Comparison of ENCODE assay signal across 8 cellular contexts in the genomic region with DNA sequence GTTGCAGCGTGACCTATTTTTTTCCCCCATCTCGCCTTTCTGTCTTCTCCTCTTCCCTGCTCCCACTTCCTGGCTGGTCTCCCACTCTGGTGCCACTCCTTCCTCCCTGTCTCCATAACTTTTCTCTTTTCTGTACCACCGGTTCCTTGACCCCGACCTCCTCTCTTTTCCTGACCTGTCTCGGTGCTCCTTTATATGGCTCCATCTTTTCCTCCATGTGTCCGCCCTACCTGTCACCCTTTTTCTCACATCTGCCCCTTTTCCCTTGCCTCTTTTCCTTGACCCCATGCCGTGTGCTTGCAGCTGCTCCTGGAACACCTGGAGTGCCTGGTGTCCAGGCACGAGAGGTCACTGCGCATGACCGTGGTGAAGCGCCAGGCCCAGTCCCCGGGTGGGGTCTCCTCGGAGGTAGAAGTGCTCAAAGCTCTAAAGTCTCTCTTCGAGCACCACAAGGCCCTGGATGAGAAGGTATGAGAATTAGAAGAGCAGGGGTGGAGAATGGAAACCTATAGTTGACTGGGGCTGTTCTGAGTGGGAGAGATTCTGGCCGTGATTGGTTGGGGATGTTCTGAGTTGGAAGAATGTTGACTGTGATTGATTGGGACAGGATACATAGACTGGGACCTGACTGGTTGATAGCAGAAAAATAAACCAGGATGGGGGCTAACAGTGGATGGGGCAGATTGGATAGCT. TPM values are rescaled to one million over a fixed set of nuclear protein-coding genes. Genes with fewer than 3 reads are reported as not detected.
A peak's percentile ranks its signal among the peaks of the same experiment; 100 is the strongest.
DNase-seq lines count a peak whose midpoint lies in the region; ATAC-seq and TF ChIP-seq lines count a peak whose summit lies in the region.
"Had no signal": no experiment of that assay in that cellular context is flagged by ENCODE, and none has a peak within 500 bp of the region (broad histone marks: within the 10 kb centered on the region; RNA-seq: fewer than 3 reads in every experiment).

No MANE protein-coding gene starts in this region.

- H3K9me3 ChIP-seq in Peyer's patch, result no peaks in the 10 kb centered on the region
- H3K9me3 ChIP-seq in smooth muscle cell (replicated peaks; ENCODE audit: low read depth), result no peaks in the 10 kb centered on the region

- no peaks in the 10 kb centered on the region for H4K20me1 ChIP-seq in smooth muscle cell (ENCODE audit: low read depth)

- 73% methylated on average over 15 of the region's 15 CpGs for WGBS in smooth muscle cell (ENCODE audit: low lambda C conversion rate)

- H3K27ac ChIP-seq in Peyer's patch (peak overlapping the region in 2 of 4 donors; percentile 57 to 84), smooth muscle cell (ENCODE audit: low read depth) (no peak overlapping the region)

- peaks cover 6% of the 10 kb centered on the region for H3K27me3 Mint-ChIP-seq in HFFc6 (ENCODE audit: insufficient read depth)

- no peak for TF ChIP-seq CTCF in HFFc6 (IDR thresholded peaks at IDR 0.05)
- no peak for TF ChIP-seq CTCF in Peyer's patch (IDR thresholded peaks at IDR 0.05)
- TF ChIP-seq CTCF in fibroblast of mammary gland (conservative IDR thresholded peaks at IDR 0.05; ENCODE audit: control insufficient read depth, insufficient read depth, low read depth, low read length), result no peak
- no peak for TF ChIP-seq CTCF in smooth muscle cell (IDR thresholded peaks at IDR 0.05; ENCODE audit: borderline replicate concordance, insufficient read depth, poor library complexity, severe bottlenecking)

- H3F3A ChIP-seq in smooth muscle cell (ENCODE audit: low read depth), result no peaks in the 10 kb centered on the region

- peak overlapping the region; percentile 42 for H2AFZ ChIP-seq in smooth muscle cell (ENCODE audit: low read depth)

- peaks cover 10% of the 10 kb centered on the region for H3K4me1 Mint-ChIP-seq in HFFc6 (ENCODE audit: low read depth)

- H3K36me3 Mint-ChIP-seq in HFFc6 (ENCODE audit: low read depth), result no peaks in the 10 kb centered on the region

- H3K79me2 ChIP-seq in smooth muscle cell (ENCODE audit: low read depth), result no peaks in the 10 kb centered on the region

- no peaks in the 10 kb centered on the region for H3K9me3 Mint-ChIP-seq in HFFc6

- DNase-seq in HFFc6 (no peak), Peyer's patch (no peak), fibroblast of mammary gland (ENCODE audit: low read depth) (no peak), smooth muscle cell (lab: John Stamatoyannopoulos, UW; ENCODE audit: unreplicated experiment) (no peak), NCI-H1417 treated with DMSO at 0.1 percent for 48 hours (lab: John Stamatoyannopoulos, UW) (no peak), NCI-H2107 treated with DMSO at 0.1 percent for 48 hours (lab: John Stamatoyannopoulos, UW; ENCODE audit: unreplicated experiment) (no peak)

- no peak overlapping the region for H3K9ac ChIP-seq in smooth muscle cell (ENCODE audit: low read depth)

- H3K27ac Mint-ChIP-seq in HFFc6, result no peak overlapping the region

- H3K36me3 ChIP-seq in Peyer's patch (no peaks in the 10 kb centered on the region), smooth muscle cell (ENCODE audit: low read depth) (no peaks in the 10 kb centered on the region)

- peak overlapping the region; percentile 82 for H3K4me2 ChIP-seq in smooth muscle cell

- no peak for TF ChIP-seq POLR2A in Peyer's patch (IDR thresholded peaks at IDR 0.05)

- H3K4me3 ChIP-seq in Peyer's patch (peak overlapping the region; percentile 11 to 53 (median 46)), fibroblast of mammary gland (ENCODE audit: control insufficient read depth, low read depth, low read length) (peak overlapping the region; percentile 51), smooth muscle cell (peak overlapping the region; percentile 47)

- H3K4me1 ChIP-seq in Peyer's patch (peaks cover 0 to 29% (median 5%) of the 10 kb centered on the region in 4 donors), smooth muscle cell (ENCODE audit: low read depth) (no peaks in the 10 kb centered on the region)

- H3K27me3 ChIP-seq in Peyer's patch, result no peaks in the 10 kb centered on the region
- H3K27me3 ChIP-seq in smooth muscle cell (ENCODE audit: low read depth), result no peaks in the 10 kb centered on the region

- no peak for ATAC-seq in HG03045 (IDR thresholded peaks at IDR 0.05; ENCODE audit: unreplicated experiment)

- H3K4me3 Mint-ChIP-seq in HFFc6, result peak overlapping the region; percentile 85

RNA-seq across cellular contexts. Expression of gene PPFIA3, which starts 9.3 kb away (rescaled TPM):
- 1 to 10 TPM; 1.9 to 2.4 (median 2.3) TPM for total RNA-seq in HFFc6 (2021; fragmentation: NEBNext Ultra II Directional; extraction: Animal tissue kit (Norgen Biotek cat#: 25700))
- 10 to 100 TPM; 12.7 to 24.8 (median 16.4) TPM for total RNA-seq in Peyer's patch
- total RNA-seq in smooth muscle cell, result 3.2 and 10.9 TPM in 2 replicates
- 16.3 and 20.3 TPM in 2 replicates for polyA plus RNA-seq in smooth muscle cell

RNA-seq across cellular contexts. Expression of gene C19orf73, which starts 9.7 kb away (rescaled TPM):
- total RNA-seq in HFFc6 (2021; fragmentation: NEBNext Ultra II Directional; extraction: Animal tissue kit (Norgen Biotek cat#: 25700)), result 1 to 10 TPM in 1 of 6 experiments, under 1 TPM in 5; 0.60 to 1.1 (median 0.71) TPM
- total RNA-seq in Peyer's patch (1 to 10 TPM in 3 of 4 donors, not detected in 1; 3.6 to 6.1 (median 4.6) TPM), smooth muscle cell (0.54 and 2.9 TPM in 2 replicates)
- polyA plus RNA-seq in smooth muscle cell, result 0.74 and 1.7 TPM in 2 replicates

RNA-seq across cellular contexts. Expression of gene LIN7B, which starts 14.5 kb away (rescaled TPM):
- 10 to 100 TPM in 4 of 6 experiments, 1 to 10 TPM in 2; 9.3 to 12.7 (median 10.2) TPM for total RNA-seq in HFFc6 (2021; fragmentation: NEBNext Ultra II Directional; extraction: Animal tissue kit (Norgen Biotek cat#: 25700))
- total RNA-seq in Peyer's patch, result 10 to 100 TPM in 3 of 4 donors, not detected in 1; 13.5 to 29.4 (median 18.0) TPM
- 11.7 and 16.5 TPM in 2 replicates for total RNA-seq in smooth muscle cell
- polyA plus RNA-seq in smooth muscle cell, result 24.7 and 30.7 TPM in 2 replicates

RNA-seq across cellular contexts. Expression of gene HRC, which starts 26.5 kb away (rescaled TPM):
- not detected for total RNA-seq in HFFc6 (2021; fragmentation: NEBNext Ultra II Directional; extraction: Animal tissue kit (Norgen Biotek cat#: 25700))
- total RNA-seq in Peyer's patch, result under 1 TPM in 3 of 4 donors, not detected in 1; 0.35 to 0.76 (median 0.67) TPM
- total RNA-seq in smooth muscle cell, result 1.1 TPM in 1 of 2 replicates, not detected in the other
- 0.06 and 0.84 TPM in 2 replicates for polyA plus RNA-seq in smooth muscle cell
- total RNA-seq: fibroblast of lung had no signal

RNA-seq across cellular contexts. Expression of gene TRPM4, which starts 28.9 kb away (rescaled TPM):
- total RNA-seq in HFFc6 (2021; fragmentation: NEBNext Ultra II Directional; extraction: Animal tissue kit (Norgen Biotek cat#: 25700)), result 10 to 100 TPM; 25.5 to 32.5 (median 30.5) TPM
- total RNA-seq in Peyer's patch (100 to 1,000 TPM; 228 to 419 (median 258) TPM), smooth muscle cell (15.0 and 27.7 TPM in 2 replicates)
- 32.1 and 47.0 TPM in 2 replicates for polyA plus RNA-seq in smooth muscle cell
